15 cellular contexts compared by ENCODE assay signal in genomic region chr20:62549499-62550086, GRCh38.
DNase-seq lines count a peak whose midpoint lies in the region; ATAC-seq, FAIRE-seq and TF ChIP-seq lines count a peak whose summit lies in the region.
"Had no signal": no experiment of that assay in that cellular context is flagged by ENCODE, and none has a peak within 500 bp of the region (broad histone marks: within the 10 kb centered on the region; RNA-seq: fewer than 3 reads in every experiment).

No MANE protein-coding gene starts in this region.

- H3K27ac ChIP-seq in BLaER1 (no peak overlapping the region), OCI-LY3 (ENCODE audit: low read length) (no peak overlapping the region), cardiac muscle cell (peak overlapping the region; percentile 99), psoas muscle (peak overlapping the region; percentile 92)
- H3K27ac ChIP-seq: dorsolateral prefrontal cortex had no signal

- H3K9ac ChIP-seq in BLaER1 (no peak overlapping the region), OCI-LY3 (ENCODE audit: low read length) (no peak overlapping the region)

- H3K4me2 ChIP-seq in BLaER1 (peak overlapping the region; percentile 76), OCI-LY3 (ENCODE audit: low read length) (no peak overlapping the region)

- H3K9me3 ChIP-seq in BLaER1 = 0 out of 2 replicates have a peak, but pooled peaks cover 6% of the 10 kb centered on the region
- no peaks in the 10 kb centered on the region for H3K9me3 ChIP-seq in OCI-LY3 (ENCODE audit: insufficient read depth, low read length)
- H3K9me3 ChIP-seq in cardiac muscle cell (ENCODE audit: low read depth) = no peaks in the 10 kb centered on the region
- no peaks in the 10 kb centered on the region for H3K9me3 ChIP-seq in psoas muscle

- H3K36me3 ChIP-seq in BLaER1 (no peaks in the 10 kb centered on the region), OCI-LY3 (replicated peaks; ENCODE audit: low read depth, low read length) (no peaks in the 10 kb centered on the region), cardiac muscle cell (no peaks in the 10 kb centered on the region), psoas muscle (ENCODE audit: insufficient read depth in 1 of 2, low read depth in 1 of 2) (peaks cover 0 to 6% of the 10 kb centered on the region in 2 donors)

- H3K4me3 ChIP-seq in BLaER1 = no peak overlapping the region
- no peak overlapping the region for H3K4me3 ChIP-seq in OCI-LY3 (ENCODE audit: low read length)
- H3K4me3 ChIP-seq in cardiac muscle cell = peak overlapping the region; percentile 96
- H3K4me3 ChIP-seq in psoas muscle = peak overlapping the region; percentile 79

- peak; percentile 38 to 51 (median 42) for ATAC-seq in psoas muscle
- ATAC-seq in HG03025 (IDR thresholded peaks at IDR 0.05; ENCODE audit: low FRiP score, unreplicated experiment) = no peak

- WGBS in psoas muscle, 3 donors = 20 to 36% (median 23%) methylated on average over 21 to 22 of the region's 22 CpGs

- H3K4me1 ChIP-seq in BLaER1 (peaks cover 51% of the 10 kb centered on the region), OCI-LY3 (ENCODE audit: low read length) (no peaks in the 10 kb centered on the region), cardiac muscle cell (ENCODE audit: low read depth) (peaks cover 46% of the 10 kb centered on the region), psoas muscle (peaks cover 13% of the 10 kb centered on the region)

- TF ChIP-seq CTCF in OCI-LY3 (IDR thresholded peaks at IDR 0.05; ENCODE audit: low read depth, low read length) (peak; percentile 47), cardiac muscle cell (IDR thresholded peaks at IDR 0.05; ENCODE audit: low read depth, low read length) (no peak), psoas muscle (IDR thresholded peaks at IDR 0.05) (peak; percentile 23)

- H4K20me1 ChIP-seq in BLaER1 (peaks cover 40% of the 10 kb centered on the region), OCI-LY3 (ENCODE audit: insufficient read depth, low read length) (no peaks in the 10 kb centered on the region)

- H3K79me2 ChIP-seq in OCI-LY3 (ENCODE audit: low read length) = no peaks in the 10 kb centered on the region

- H3K27me3 ChIP-seq in BLaER1 (peaks cover 71% of the 10 kb centered on the region), OCI-LY3 (ENCODE audit: low read depth, low read length) (0 out of 2 replicates have a peak, but pooled peaks cover 5% of the 10 kb centered on the region), cardiac muscle cell (no peaks in the 10 kb centered on the region), psoas muscle (ENCODE audit: insufficient read depth in 3 of 3, low read length in 2 of 3) (peaks cover 0 to 5% (median 0%) of the 10 kb centered on the region in 3 donors)

- intact Hi-C loops in psoas muscle (cut with DNase I) = loop anchor here (2.0 to 5.0 kb wide), 2 partner anchors 13 to 47 kb away; no protein-coding TSS in a partner anchor

- no peak for FAIRE-seq in frontal cortex (lab: Jason Lieb, UNC)

- H2AFZ ChIP-seq in OCI-LY3 (ENCODE audit: low read depth, low read length) = no peak overlapping the region

- DNase-seq in cardiac muscle cell (ENCODE audit: low read depth in 1 of 2, low spot score in 1 of 2) (no peak), psoas muscle (peak; percentile 56 to 82), frontal cortex (ENCODE audit: low spot score in 2 of 2) (no peak)
- no peak for DNase-seq in activated CD4-positive, alpha-beta T cell treated with anti-CD3 and anti-CD28 coated beads for 4 hours
- DNase-seq in stimulated activated CD4-positive, alpha-beta T cell treated with anti-CD3 and anti-CD28 coated beads, Interleukin-4, amount 100 ng/mL, for 1 hour = no peak
- DNase-seq: activated naive CD4-positive, alpha-beta T cell; GF-D8; NCI-H1694 treated with DMSO at 0.1 percent for 48 hours; NCI-H524 treated with DMSO at 0.1 percent for 48 hours; occipital lobe; T-cell had no signal

Comparison
In these comparisons a context has a peak if more than half of its experiments do, and no peak if none do; other contexts are left out.
1. H3K27ac ChIP-seq: peak in cardiac muscle cell (single experiment) and psoas muscle (single experiment); none in BLaER1 (single experiment) and OCI-LY3 (single experiment).
2. H3K4me3 ChIP-seq: peak in cardiac muscle cell (single experiment) and psoas muscle (single experiment); none in BLaER1 (single experiment) and OCI-LY3 (single experiment).
3. DNase-seq: peak in psoas muscle (2 of 2); none in cardiac muscle cell (0 of 2), activated CD4-positive, alpha-beta T cell treated with anti-CD3 and anti-CD28 coated beads for 4 hours (0 of 2), frontal cortex (0 of 2) and stimulated activated CD4-positive, alpha-beta T cell treated with anti-CD3 and anti-CD28 coated beads, Interleukin-4, amount 100 ng/mL, for 1 hour (single experiment).